ENCODE assay signal across 14 cellular contexts in genomic region chr2:151819920-151820319, GRCh38. TPM values are rescaled to one million over a fixed set of nuclear protein-coding genes. Genes with fewer than 3 reads are reported as not detected.
DNase-seq lines count a peak whose midpoint lies in the region; ATAC-seq and TF ChIP-seq lines count a peak whose summit lies in the region.
"Had no signal": no experiment of that assay in that cellular context is flagged by ENCODE, and none has a peak within 500 bp of the region (broad histone marks: within the 10 kb centered on the region; RNA-seq: fewer than 3 reads in every experiment).

No MANE protein-coding gene starts in this region.

- H3K27me3 Mint-ChIP-seq in activated naive CD8-positive, alpha-beta T cell, result no peaks in the 10 kb centered on the region
- H3K27me3 Mint-ChIP-seq: CD4-positive, alpha-beta memory T cell had no signal

- H3K27ac Mint-ChIP-seq in activated naive CD8-positive, alpha-beta T cell, result no peak overlapping the region
- H3K27ac Mint-ChIP-seq: CD4-positive, alpha-beta memory T cell; nephron; T-helper 1 cell treated with Interleukin-12 subunit alpha and Interleukin-12 subunit beta and Interleukin-4 antibody, amounts not matched to agents 30 μg/mL and 1 μg/mL, for 36 hours had no signal

- DNase-seq in NCI-H446 (lab: John Stamatoyannopoulos, UW) (no peak), omental fat pad (ENCODE audit: low spot score) (no peak)
- DNase-seq: amniotic stem cell; CD4-positive, alpha-beta memory T cell; NCI-H1105 treated with DMSO at 0.1 percent for 48 hours; NCI-H524 had no signal

- TF ChIP-seq CTCF in omental fat pad (IDR thresholded peaks at IDR 0.05), result no peak

- ATAC-seq in GM18867 (IDR thresholded peaks at IDR 0.05; ENCODE audit: unreplicated experiment), result peak; percentile 56
- ATAC-seq in GM21526 (IDR thresholded peaks at IDR 0.05; ENCODE audit: low FRiP score, unreplicated experiment), result peak; percentile 47
- peak; percentile 66 for ATAC-seq in HG03159 (IDR thresholded peaks at IDR 0.05; ENCODE audit: unreplicated experiment)
- ATAC-seq in GM19324 (IDR thresholded peaks at IDR 0.05; ENCODE audit: low FRiP score, unreplicated experiment), result no peak
- ATAC-seq in omental fat pad (ENCODE audit: low FRiP score), result no peak
- ATAC-seq: HCT116 had no signal

- H3K4me1 Mint-ChIP-seq in activated naive CD8-positive, alpha-beta T cell (ENCODE audit: low read depth), result peaks cover 63% of the 10 kb centered on the region

- H3K9me3 Mint-ChIP-seq in activated naive CD8-positive, alpha-beta T cell (ENCODE audit: low read depth), result no peaks in the 10 kb centered on the region
- H3K9me3 Mint-ChIP-seq: CD4-positive, alpha-beta memory T cell; nephron; T-helper 1 cell treated with Interleukin-12 subunit alpha and Interleukin-12 subunit beta and Interleukin-4 antibody, amounts not matched to agents 30 μg/mL and 1 μg/mL, for 36 hours had no signal

- peak overlapping the region; percentile 22 for H3K4me3 Mint-ChIP-seq in activated naive CD8-positive, alpha-beta T cell
- H3K4me3 Mint-ChIP-seq: nephron; T-helper 1 cell treated with Interleukin-12 subunit alpha and Interleukin-12 subunit beta and Interleukin-4 antibody, amounts not matched to agents 30 μg/mL and 1 μg/mL, for 36 hours had no signal

- H3K36me3 Mint-ChIP-seq in activated naive CD8-positive, alpha-beta T cell, result peaks cover 9% of the 10 kb centered on the region

RNA-seq across cellular contexts. Expression of gene ARL5A, which starts 8.3 kb away (rescaled TPM):
- total RNA-seq in omental fat pad, result 10 to 100 TPM; 44.2 to 63.5 (median 55.0) TPM

Comparison
In these comparisons a context has a peak if more than half of its experiments do, and no peak if none do; other contexts are left out.
1. ATAC-seq: peak in GM18867 (single experiment), GM21526 (single experiment) and HG03159 (single experiment); none in GM19324 (single experiment) and omental fat pad (single experiment).